ENCODE assay signal across 26 cellular contexts in genomic region chr4:44522761-44523445, GRCh38.
DNase-seq lines count a peak whose midpoint lies in the region; ATAC-seq and TF ChIP-seq lines count a peak whose summit lies in the region.
"Had no signal": no experiment of that assay in that cellular context is flagged by ENCODE, and none has a peak within 500 bp of the region (broad histone marks: within the 10 kb centered on the region; RNA-seq: fewer than 3 reads in every experiment).

No MANE protein-coding gene starts in this region.

- ATAC-seq in RWPE2 (ENCODE audit: low read depth): peak; percentile 98
- ATAC-seq in foreskin keratinocyte: peak; percentile 97
- no peak for ATAC-seq in HG03095 (IDR thresholded peaks at IDR 0.05; ENCODE audit: unreplicated experiment)
- ATAC-seq in stimulated activated naive B cell treated with anti-CD40 and anti-IgM and Interleukin-4, amounts not matched to agents 10 μg/mL and 1 μg/mL and 100 μg/mL, for 72 hours (replicated peaks): no peak
- ATAC-seq: CD8-positive, alpha-beta T cell had no signal

- H3K27me3 Mint-ChIP-seq in stimulated activated naive B cell treated with anti-CD40 and anti-IgM and Interleukin-4, amounts not matched to agents 10 μg/mL and 1 μg/mL and 100 μg/mL, for 72 hours: no peaks in the 10 kb centered on the region

- peak overlapping the region; percentile 49 for H3K27ac ChIP-seq in RWPE2 (ENCODE audit: poor library complexity, severe bottlenecking)
- H3K27ac ChIP-seq in foreskin keratinocyte: peak overlapping the region; percentile 23
- peak overlapping the region; percentile 13 for H3K27ac ChIP-seq in subcutaneous abdominal adipose tissue (ENCODE audit: low read depth, low read length)
- H3K27ac ChIP-seq: HL-60 had no signal

- H3K27me3 ChIP-seq in RWPE2 (ENCODE audit: insufficient read depth, poor library complexity, severe bottlenecking) (no peaks in the 10 kb centered on the region), foreskin keratinocyte (no peaks in the 10 kb centered on the region), subcutaneous abdominal adipose tissue (ENCODE audit: control insufficient read depth in 5 of 5, insufficient read depth in 4 of 5, low read length in 5 of 5) (no peaks in the 10 kb centered on the region)

- no peak overlapping the region for H3K9ac ChIP-seq in subcutaneous abdominal adipose tissue (ENCODE audit: low read length in 5 of 5)
- H3K9ac ChIP-seq: SK-N-SH had no signal

- no peak for TF ChIP-seq CTCF in RWPE2 (IDR thresholded peaks at IDR 0.05; ENCODE audit: poor library complexity, severe bottlenecking)
- no peak for TF ChIP-seq CTCF in foreskin keratinocyte (conservative IDR thresholded peaks at IDR 0.05)

- peaks cover 4 to 5% of the 10 kb centered on the region in 2 donors for H3K9me3 Mint-ChIP-seq in stimulated activated naive B cell treated with anti-CD40 and anti-IgM and Interleukin-4, amounts not matched to agents 10 μg/mL and 1 μg/mL and 100 μg/mL, for 72 hours
- H3K9me3 Mint-ChIP-seq: CD8-positive, alpha-beta T cell had no signal

- no peak for TF ChIP-seq RAD21 in Ishikawa (IDR thresholded peaks at IDR 0.05; ENCODE audit: low read depth)

- no peaks in the 10 kb centered on the region for H3K36me3 Mint-ChIP-seq in stimulated activated naive B cell treated with anti-CD40 and anti-IgM and Interleukin-4, amounts not matched to agents 10 μg/mL and 1 μg/mL and 100 μg/mL, for 72 hours
- H3K36me3 Mint-ChIP-seq: CD8-positive, alpha-beta T cell had no signal

- no peak overlapping the region for H3K27ac Mint-ChIP-seq in stimulated activated naive B cell treated with anti-CD40 and anti-IgM and Interleukin-4, amounts not matched to agents 10 μg/mL and 1 μg/mL and 100 μg/mL, for 72 hours
- H3K27ac Mint-ChIP-seq: CD8-positive, alpha-beta T cell; HFFc6 had no signal

- DNase-seq in RWPE2 (ENCODE audit: low spot score) (no peak), foreskin keratinocyte (peak; percentile 86 to 94), HT-29 (ENCODE audit: low spot score) (no peak)
- DNase-seq in activated naive CD4-positive, alpha-beta T cell treated with Interleukin-2 at 50 U/mL for 16 hours: no peak
- DNase-seq in stimulated activated naive B cell treated with anti-CD40 and anti-IgM and Interleukin-4, amounts not matched to agents 10 μg/mL and 1 μg/mL and 100 μg/mL, for 72 hours: no peak
- DNase-seq: C1 segment of cervical spinal cord; Caco-2; CD8-positive, alpha-beta T cell; GDM1; GOT3; HFFc6; KG1; MM.1S; NCI-H1417; NCI-H1694; NCI-H2029 treated with DMSO at 0.1 percent for 48 hours; NCI-H446; NCI-H526 treated with DMSO at 0.1 percent for 48 hours; SIG-M5; SK-N-SH; SW 1271 had no signal

- no peak overlapping the region for H3K4me3 ChIP-seq in RWPE2 (ENCODE audit: severe bottlenecking)
- H3K4me3 ChIP-seq in subcutaneous abdominal adipose tissue (ENCODE audit: low read depth in 1 of 5, low read length in 5 of 5): no peak overlapping the region
- H3K4me3 ChIP-seq: HAP-1 had no signal

- no peaks in the 10 kb centered on the region for H3K9me3 ChIP-seq in RWPE2 (ENCODE audit: severe bottlenecking)
- no peaks in the 10 kb centered on the region for H3K9me3 ChIP-seq in subcutaneous abdominal adipose tissue (ENCODE audit: control insufficient read depth in 5 of 5, low read length in 5 of 5)
- H3K9me3 ChIP-seq: Caco-2, HAP-1, SK-N-SH had no signal

- no peak for TF ChIP-seq EP300 in Ishikawa (IDR thresholded peaks at IDR 0.05; ENCODE audit: borderline replicate concordance)

- no peak overlapping the region for H3K4me3 Mint-ChIP-seq in stimulated activated naive B cell treated with anti-CD40 and anti-IgM and Interleukin-4, amounts not matched to agents 10 μg/mL and 1 μg/mL and 100 μg/mL, for 72 hours
- H3K4me3 Mint-ChIP-seq: CD8-positive, alpha-beta T cell; HFFc6 had no signal

- H3K36me3 ChIP-seq in RWPE2 (ENCODE audit: low read depth) (no peaks in the 10 kb centered on the region), subcutaneous abdominal adipose tissue (ENCODE audit: control insufficient read depth in 5 of 5, insufficient read depth in 5 of 5, low read length in 5 of 5) (no peaks in the 10 kb centered on the region)
- H3K36me3 ChIP-seq: HAP-1 had no signal

- H3K4me1 Mint-ChIP-seq in stimulated activated naive B cell treated with anti-CD40 and anti-IgM and Interleukin-4, amounts not matched to agents 10 μg/mL and 1 μg/mL and 100 μg/mL, for 72 hours: no peaks in the 10 kb centered on the region

- peaks cover 17% of the 10 kb centered on the region for H3K4me1 ChIP-seq in RWPE2 (ENCODE audit: insufficient read depth, poor library complexity, severe bottlenecking)
- H3K4me1 ChIP-seq in foreskin keratinocyte: peaks cover 20% of the 10 kb centered on the region
- H3K4me1 ChIP-seq in subcutaneous abdominal adipose tissue (ENCODE audit: control insufficient read depth in 5 of 5, insufficient read depth in 5 of 5, low read length in 5 of 5): peaks cover 0 to 12% (median 0%) of the 10 kb centered on the region in 5 donors
- H3K4me1 ChIP-seq: Caco-2, HAP-1 had no signal

TF ChIP-seq in Ishikawa, 13 proteins besides CTCF, POLR2A, EP300 and RAD21:
- TF ChIP-seq CREB1 (IDR thresholded peaks at IDR 0.05; ENCODE audit: low read depth) (no peak), TEAD4 (IDR thresholded peaks at IDR 0.05) (peak; percentile 45; the same call in 1 of the 2 replicates)

Comparison
In these comparisons a context has a peak if more than half of its experiments do, and no peak if none do; other contexts are left out.
1. ATAC-seq: peak in RWPE2 (single experiment) and foreskin keratinocyte (single experiment); none in HG03095 (single experiment) and stimulated activated naive B cell treated with anti-CD40 and anti-IgM and Interleukin-4, amounts not matched to agents 10 μg/mL and 1 μg/mL and 100 μg/mL, for 72 hours (0 of 2).
2. DNase-seq: peak in foreskin keratinocyte (2 of 2); none in RWPE2 (single experiment), activated naive CD4-positive, alpha-beta T cell treated with Interleukin-2 at 50 U/mL for 16 hours (single experiment), HT-29 (single experiment) and stimulated activated naive B cell treated with anti-CD40 and anti-IgM and Interleukin-4, amounts not matched to agents 10 μg/mL and 1 μg/mL and 100 μg/mL, for 72 hours (single experiment).
3. Peak in every context shown above with its lines, with median percentiles within 50 percentile points of each other: H3K27ac ChIP-seq.